29 cellular contexts compared by ENCODE assay signal in the genomic region with DNA sequence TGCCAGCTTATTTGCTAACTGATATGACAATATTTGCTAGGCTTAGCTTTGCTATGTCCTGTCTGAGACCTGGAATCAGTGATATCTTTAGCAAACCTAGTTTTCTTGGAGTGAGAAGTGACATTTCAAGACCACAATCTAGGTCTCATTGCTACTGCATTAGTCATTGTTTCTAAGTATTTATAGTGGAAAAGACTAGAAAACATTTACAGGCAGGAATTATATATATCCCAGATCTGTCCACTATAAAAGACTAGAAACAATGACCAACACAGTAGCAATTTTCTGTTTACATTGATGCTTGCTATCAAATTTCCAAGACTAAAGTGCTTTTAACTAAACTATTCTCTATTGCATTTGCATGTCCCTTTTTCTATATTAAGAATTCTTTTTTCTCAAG. TPM values are rescaled to one million over a fixed set of nuclear protein-coding genes. Genes with fewer than 3 reads are reported as not detected.
DNase-seq lines count a peak whose midpoint lies in the region; ATAC-seq, FAIRE-seq and TF ChIP-seq lines count a peak whose summit lies in the region.
"Had no signal": no experiment of that assay in that cellular context is flagged by ENCODE, and none has a peak within 500 bp of the region (broad histone marks: within the 10 kb centered on the region; RNA-seq: fewer than 3 reads in every experiment).

No MANE protein-coding gene starts in this region.

- H3K4me3 ChIP-seq in K562 = no peak overlapping the region
- H3K4me3 ChIP-seq: GM23248, pancreas, tibial artery had no signal

- peak; percentile 6 for FAIRE-seq in K562 (lab: Jason Lieb, UNC)

- CTCF ChIA-PET in K562 (lab: Yijun Ruan, JAX; ENCODE audit: low intra/inter-chr PET ratio) = no interaction called here

- no peaks in the 10 kb centered on the region for H3K4me1 ChIP-seq in K562 (replicated peaks in 1 of 2; ENCODE audit: control insufficient read depth in 2 of 2, insufficient read depth in 2 of 2, low read length in 2 of 2)
- H3K4me1 ChIP-seq: pancreas, tibial artery had no signal

- no TSS peak for BruUV-seq in K562 (replicated peaks; lab: Mats Ljungman, UMichigan)

- no peak for ATAC-seq in K562
- ATAC-seq in left ventricle myocardium superior = no peak
- ATAC-seq: activated naive CD8-positive, alpha-beta T cell treated with anti-CD3 and anti-CD28 coated beads, Interleukin-2, amount 50 U/mL, for 24 hours; left cardiac atrium; natural killer cell treated with Interleukin-12 subunit alpha and Interleukin-12 subunit beta and Interleukin-15 and Interleukin-18, amount 100 ng/mL, for 72 hours; pancreas; T-cell had no signal

- no peak for TF ChIP-seq EP300 in K562 (IDR thresholded peaks at IDR 0.05; ENCODE audit: low read length)

- no peaks in the 10 kb centered on the region for H3K9me1 ChIP-seq in K562 (ENCODE audit: control insufficient read depth, insufficient read depth, low read length)

- no peaks in the 10 kb centered on the region for H3K9me3 ChIP-seq in K562 (replicated peaks; ENCODE audit: control insufficient read depth, insufficient read depth, low read depth, low read length)
- H3K9me3 ChIP-seq: pancreas, tibial artery had no signal

- H3K4me3 Mint-ChIP-seq in progenitor cell of endocrine pancreas (ENCODE audit: low read depth) = no peak overlapping the region
- H3K4me3 Mint-ChIP-seq in T-helper 2 cell treated with Interferon-gamma antibody and Interleukin-4, amounts not matched to agents 5 μg/mL and 100 μg/mL, for 36 hours = no peak overlapping the region
- H3K4me3 Mint-ChIP-seq: activated naive CD8-positive, alpha-beta T cell treated with anti-CD3 and anti-CD28 coated beads, Interleukin-2, amount 50 U/mL, for 24 hours; mesothelial cell of epicardium; natural killer cell treated with Interleukin-12 subunit alpha and Interleukin-12 subunit beta and Interleukin-15 and Interleukin-18, amount 100 ng/mL, for 72 hours; stimulated activated naive CD8-positive, alpha-beta T cell treated with anti-CD3 and anti-CD28 coated beads, Interleukin-15, Interleukin-2, amounts not matched to agents 100 ng/mL and 50 ng/mL, for 24 hours; T-cell had no signal

- no peak overlapping the region for H3K27ac ChIP-seq in K562 (ENCODE audit: extremely low read depth, low read depth, low read length)
- H3K27ac ChIP-seq: C4-2B, GM23248, pancreas, tibial artery, VCaP had no signal

- H2AFZ ChIP-seq in K562 (ENCODE audit: low read depth, low read length) = no peak overlapping the region
- H2AFZ ChIP-seq: GM23248 had no signal

- no peaks in the 10 kb centered on the region for H3K36me3 Mint-ChIP-seq in progenitor cell of endocrine pancreas (ENCODE audit: insufficient read depth)
- no peaks in the 10 kb centered on the region for H3K36me3 Mint-ChIP-seq in T-helper 2 cell treated with Interferon-gamma antibody and Interleukin-4, amounts not matched to agents 5 μg/mL and 100 μg/mL, for 36 hours (ENCODE audit: low read depth)
- H3K36me3 Mint-ChIP-seq: mesothelial cell of epicardium; natural killer cell treated with Interleukin-12 subunit alpha and Interleukin-12 subunit beta and Interleukin-15 and Interleukin-18, amount 100 ng/mL, for 72 hours; T-cell had no signal

- no peak overlapping the region for H3K9ac ChIP-seq in K562 (ENCODE audit: insufficient read depth in 1 of 2, low read depth in 2 of 2, low read length in 2 of 2)
- H3K9ac ChIP-seq: GM23248 had no signal

- DNase-seq in EH (ENCODE audit: low read depth) (peak; percentile 14), LHCN-M2 (ENCODE audit: low read depth) (peak; percentile 61), K562 (ENCODE audit: extremely low read depth in 1 of 4, low spot score in 3 of 4) (no peak), iris pigment epithelial cell (ENCODE audit: low read depth) (peak; percentile 73), progenitor cell of endocrine pancreas (ENCODE audit: low spot score, unreplicated experiment) (no peak), left ventricle myocardium superior (no peak), NCI-H1694 (lab: John Stamatoyannopoulos, UW) (no peak)
- no peak for DNase-seq in T-helper 2 cell treated with Interferon-gamma antibody and Interleukin-4, amounts not matched to agents 5 μg/mL and 100 μg/mL, for 36 hours (ENCODE audit: low spot score)
- DNase-seq: activated CD4-positive, alpha-beta T cell treated with anti-CD3 and anti-CD28 coated beads, Interleukin-2, amount 50 U/mL, for 1 hour; activated CD8-positive, alpha-beta memory T cell treated with anti-CD3 and anti-CD28 coated beads, Interleukin-2, amount 50 U/mL, for 4 hours; activated naive CD8-positive, alpha-beta T cell treated with anti-CD3 and anti-CD28 coated beads, Interleukin-2, amount 50 U/mL, for 24 hours; erythroblast; GM23248; left cardiac atrium; NCI-H146; NCI-H2171; NCI-H526 treated with DMSO at 0.1 percent for 48 hours; pancreas; Right ventricle myocardium superior; T-cell; tibial artery had no signal

- H3K27me3 ChIP-seq in K562 (ENCODE audit: control insufficient read depth in 2 of 2, insufficient read depth in 2 of 2, low read length in 2 of 2) = no peaks in the 10 kb centered on the region
- H3K27me3 ChIP-seq: pancreas, tibial artery had no signal

- in situ Hi-C loops in K562 (cut with MboI) = no loop called here

- no peaks in the 10 kb centered on the region for H3K27me3 Mint-ChIP-seq in progenitor cell of endocrine pancreas
- H3K27me3 Mint-ChIP-seq in T-helper 2 cell treated with Interferon-gamma antibody and Interleukin-4, amounts not matched to agents 5 μg/mL and 100 μg/mL, for 36 hours (ENCODE audit: low read depth) = no peaks in the 10 kb centered on the region
- H3K27me3 Mint-ChIP-seq: activated naive CD8-positive, alpha-beta T cell treated with anti-CD3 and anti-CD28 coated beads, Interleukin-2, amount 50 U/mL, for 24 hours; natural killer cell treated with Interleukin-12 subunit alpha and Interleukin-12 subunit beta and Interleukin-15 and Interleukin-18, amount 100 ng/mL, for 72 hours; stimulated activated naive CD8-positive, alpha-beta T cell treated with anti-CD3 and anti-CD28 coated beads, Interleukin-15, Interleukin-2, amounts not matched to agents 100 ng/mL and 50 ng/mL, for 24 hours; T-cell had no signal

- H3K79me2 ChIP-seq in K562 (ENCODE audit: control insufficient read depth, insufficient read depth, low read length) = no peaks in the 10 kb centered on the region

- no peak overlapping the region for H3K27ac Mint-ChIP-seq in progenitor cell of endocrine pancreas
- H3K27ac Mint-ChIP-seq in T-helper 2 cell treated with Interferon-gamma antibody and Interleukin-4, amounts not matched to agents 5 μg/mL and 100 μg/mL, for 36 hours = no peak overlapping the region
- H3K27ac Mint-ChIP-seq: activated naive CD8-positive, alpha-beta T cell treated with anti-CD3 and anti-CD28 coated beads, Interleukin-2, amount 50 U/mL, for 24 hours; activated T-helper 2 cell treated with anti-CD3 and anti-CD28 coated beads, Interferon-gamma antibody, Interleukin-2, Interleukin-4, amounts not matched to agents 10 μg/mL and 5 μg/mL and 100 μg/mL, durations not matched to agents 14 hours and 24 hours and 36 hours; mesothelial cell of epicardium; natural killer cell treated with Interleukin-12 subunit alpha and Interleukin-12 subunit beta and Interleukin-15 and Interleukin-18, amount 100 ng/mL, for 72 hours; stimulated activated naive CD8-positive, alpha-beta T cell treated with anti-CD3 and anti-CD28 coated beads, Interleukin-15, Interleukin-2, amounts not matched to agents 100 ng/mL and 50 ng/mL, for 24 hours; T-cell had no signal

- peaks cover 2% of the 10 kb centered on the region for H3K4me1 Mint-ChIP-seq in progenitor cell of endocrine pancreas (ENCODE audit: low read depth)
- no peaks in the 10 kb centered on the region for H3K4me1 Mint-ChIP-seq in T-helper 2 cell treated with Interferon-gamma antibody and Interleukin-4, amounts not matched to agents 5 μg/mL and 100 μg/mL, for 36 hours (ENCODE audit: low read depth)
- H3K4me1 Mint-ChIP-seq: activated naive CD8-positive, alpha-beta T cell treated with anti-CD3 and anti-CD28 coated beads, Interleukin-2, amount 50 U/mL, for 24 hours; T-cell had no signal

- no peak for TF ChIP-seq RAD21 in K562 (CRISPR knock-in tag; conservative IDR thresholded peaks at IDR 0.05 in 1 of 2, IDR thresholded peaks at IDR 0.05 in 1 of 2)

- H3K4me2 ChIP-seq in K562 (ENCODE audit: insufficient read depth, low read length) = no peak overlapping the region

- intact Hi-C loops in K562 (cut with micrococcal nuclease) = no loop called here
- intact Hi-C loops in left ventricle myocardium superior (cut with micrococcal nuclease) = no loop called here

- no peaks in the 10 kb centered on the region for H3K36me3 ChIP-seq in K562 (ENCODE audit: control insufficient read depth, insufficient read depth, low read length)
- H3K36me3 ChIP-seq: pancreas, tibial artery had no signal

- POLR2A ChIA-PET in K562 (lab: Yijun Ruan, JAX) = no interaction called here

- no peak for TF ChIP-seq CTCF in K562 (IDR thresholded peaks at IDR 0.05 in 2 of 3, conservative IDR thresholded peaks at IDR 0.05 in 1 of 3; ENCODE audit: insufficient read depth in 2 of 3, low read depth in 1 of 3, low read length in 3 of 3)
- TF ChIP-seq CTCF in progenitor cell of endocrine pancreas (IDR thresholded peaks at IDR 0.05; ENCODE audit: unreplicated experiment) = no peak

- no peaks in the 10 kb centered on the region for H3K9me3 Mint-ChIP-seq in progenitor cell of endocrine pancreas (ENCODE audit: low read depth)
- no peaks in the 10 kb centered on the region for H3K9me3 Mint-ChIP-seq in T-helper 2 cell treated with Interferon-gamma antibody and Interleukin-4, amounts not matched to agents 5 μg/mL and 100 μg/mL, for 36 hours
- H3K9me3 Mint-ChIP-seq: activated naive CD8-positive, alpha-beta T cell treated with anti-CD3 and anti-CD28 coated beads, Interleukin-2, amount 50 U/mL, for 24 hours; activated T-helper 2 cell treated with anti-CD3 and anti-CD28 coated beads, Interferon-gamma antibody, Interleukin-2, Interleukin-4, amounts not matched to agents 10 μg/mL and 5 μg/mL and 100 μg/mL, durations not matched to agents 14 hours and 24 hours and 36 hours; mesothelial cell of epicardium; stimulated activated naive CD8-positive, alpha-beta T cell treated with anti-CD3 and anti-CD28 coated beads, Interleukin-15, Interleukin-2, amounts not matched to agents 100 ng/mL and 50 ng/mL, for 24 hours; T-cell had no signal

- TF ChIP-seq POLR2A in K562 (conservative IDR thresholded peaks at IDR 0.05) = no peak

- no peaks in the 10 kb centered on the region for H4K20me1 ChIP-seq in K562 (replicated peaks; ENCODE audit: control insufficient read depth, insufficient read depth, low read length)

RNA-seq across cellular contexts. Expression of a gene that starts 5.0 kb away (rescaled TPM):
- not detected in 2 replicates for total RNA-seq in LHCN-M2 (2014; rRNA removed)
- not detected for polyA plus RNA-seq in LHCN-M2 (2012)
- total RNA-seq in K562 (2011; cell fraction: chromatin; rRNA removed; ENCODE audit: low replicate concordance) = not detected in 2 replicates
- not detected in 2 replicates for total RNA-seq in K562 (2011; cell fraction: nucleolus; rRNA removed)
- total RNA-seq in K562 (2011; cell fraction: nucleoplasm; rRNA removed) = not detected in 2 replicates
- total RNA-seq in K562 (2014; rRNA removed) = not detected in 2 replicates
- 0.10 TPM in 1 of 2 replicates, not detected in the other for total RNA-seq in K562 (2014; rRNA removed; fragmentation: Illumina TruSeq; extraction: Trizol)
- 0.11 and 0.19 TPM in 2 replicates for total RNA-seq in K562 (2015; rRNA removed; fragmentation: Illumina TruSeq; extraction: Trizol)
- total RNA-seq in K562 (2021) = not detected in 2 replicates
- polyA plus RNA-seq in K562 (2011; rRNA removed) = 0.06 TPM in 1 of 2 replicates, not detected in the other
- polyA plus RNA-seq in K562 (2011; cell fraction: cytosol; rRNA removed) = 0.03 TPM in 1 of 2 replicates, not detected in the other
- polyA plus RNA-seq in K562 (2011; cell fraction: nucleus; rRNA removed) = not detected in 2 replicates
- polyA plus RNA-seq in K562 (2012) = 0.07 and 0.09 TPM in 2 replicates
- polyA plus RNA-seq in K562 (2014; fragmentation: Illumina TruSeq; extraction: Trizol) = 0.04 and 0.08 TPM in 2 replicates
- polyA plus RNA-seq in K562 (2014; fragmentation: Nextera tagmentation; extraction: Ambion mirVana) = under 1 TPM in 1 of 2 experiments, not detected in 1; 0.03 TPM
- not detected in 2 replicates for polyA plus RNA-seq in K562 (2014; rRNA removed)
- polyA minus RNA-seq in K562 (2011; rRNA and poly(A)+ RNA removed) = 0.12 TPM in 1 of 2 replicates, not detected in the other
- polyA minus RNA-seq in K562 (2011; cell fraction: cytosol; rRNA and poly(A)+ RNA removed) = not detected in 2 replicates
- 0.22 TPM in 1 of 2 replicates, not detected in the other for polyA minus RNA-seq in K562 (2011; cell fraction: nucleus; rRNA and poly(A)+ RNA removed)
- total RNA-seq in progenitor cell of endocrine pancreas = not detected in 2 replicates
- 1.4 TPM for total RNA-seq in left ventricle myocardium superior
- total RNA-seq: activated T-helper 2 cell treated with anti-CD3 and anti-CD28 coated beads, Interferon-gamma antibody, Interleukin-2, Interleukin-4, amounts not matched to agents 10 μg/mL and 5 μg/mL and 100 μg/mL, durations not matched to agents 14 hours and 24 hours and 36 hours; G401; GM23248; HT-29; mesothelial cell of epicardium had no signal
- polyA plus RNA-seq: GM23248 had no signal

Comparison
In these comparisons a context has a peak if more than half of its experiments do, and no peak if none do; other contexts are left out.
1. DNase-seq: peak in EH (single experiment), LHCN-M2 (single experiment) and iris pigment epithelial cell (single experiment); none in K562 (0 of 4), progenitor cell of endocrine pancreas (single experiment), left ventricle myocardium superior (single experiment), NCI-H1694 (single experiment) and T-helper 2 cell treated with Interferon-gamma antibody and Interleukin-4, amounts not matched to agents 5 μg/mL and 100 μg/mL, for 36 hours (single experiment).